In the genomic region with DNA sequence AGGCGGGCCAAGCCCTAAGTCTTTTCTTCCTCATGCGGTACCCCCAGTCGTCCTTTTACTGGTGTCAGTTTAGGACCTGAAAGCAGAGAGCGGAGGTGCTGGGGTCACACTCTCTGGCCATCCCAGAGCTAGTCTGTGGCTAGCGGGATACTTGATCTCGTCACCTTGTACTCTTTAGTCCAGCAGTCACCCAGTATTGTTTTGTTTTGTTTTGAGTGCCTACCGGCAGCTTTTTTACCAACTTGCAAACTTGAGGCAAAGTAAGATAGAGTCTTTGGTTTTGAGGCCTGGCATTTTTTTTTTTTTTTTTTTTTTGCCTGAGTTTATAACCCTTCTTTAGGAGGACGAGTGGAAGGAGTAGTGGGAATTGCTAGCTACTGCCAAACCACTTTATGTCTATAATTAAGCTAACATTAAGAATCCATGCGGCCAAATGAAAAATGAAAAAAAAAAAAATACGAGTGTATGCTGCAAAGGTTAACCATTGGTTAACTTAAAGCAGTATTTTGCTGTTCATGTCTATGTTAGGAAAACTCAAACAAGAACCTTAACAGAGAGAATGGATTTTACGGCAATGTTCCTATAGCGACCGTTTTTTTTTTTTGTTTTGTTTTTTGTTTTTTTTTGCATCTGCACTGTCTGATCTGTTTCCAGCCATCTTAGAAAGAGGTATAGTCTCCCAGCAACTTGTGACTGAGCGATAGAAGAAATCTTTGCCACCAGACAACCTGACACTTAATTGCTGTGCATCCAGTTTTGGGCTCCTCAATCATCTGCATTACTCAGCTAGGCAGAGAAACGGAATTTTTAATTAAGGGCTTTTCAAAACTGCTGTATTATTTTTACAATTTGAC, we compare ENCODE assay signal across 8 cellular contexts. TPM values are rescaled to one million over a fixed set of nuclear protein-coding genes. Genes with fewer than 3 reads are reported as not detected.
A peak's percentile ranks its signal among the peaks of the same experiment; 100 is the strongest.
DNase-seq lines count a peak whose midpoint lies in the region; ATAC-seq lines count a peak whose summit lies in the region.

No MANE protein-coding gene starts in this region.

- H2AFZ ChIP-seq in neuron (ENCODE audit: low read depth, low read length), result peak overlapping the region; percentile 11

- peak; percentile 5 for ATAC-seq in HG02885 (IDR thresholded peaks at IDR 0.05; ENCODE audit: poor library complexity, unreplicated experiment)
- peak; percentile 0 for ATAC-seq in esophagus mucosa
- no peak for ATAC-seq in GM21717 (IDR thresholded peaks at IDR 0.05; ENCODE audit: unreplicated experiment)

- H3K4me1 ChIP-seq in SJSA1 (replicated peaks), result peaks cover 34% of the 10 kb centered on the region
- peaks cover 26% of the 10 kb centered on the region for H3K4me1 ChIP-seq in neuron (ENCODE audit: insufficient read depth, low read length)

- H3K9me3 ChIP-seq in SJSA1 (replicated peaks) (no peaks in the 10 kb centered on the region), neuron (ENCODE audit: low read length) (no peaks in the 10 kb centered on the region)

- H3K4me3 ChIP-seq in SJSA1 (peak overlapping the region; percentile 81), neuron (ENCODE audit: low read length) (peak overlapping the region; percentile 97)

- DNase-seq in NCI-H748 (lab: John Stamatoyannopoulos, UW; ENCODE audit: unreplicated experiment) (peak; percentile 27), NCI-H748 treated with DMSO at 0.1 percent for 48 hours (lab: John Stamatoyannopoulos, UW) (no peak), SJSA1 (ENCODE audit: low read depth in 1 of 2, low spot score in 2 of 2) (peak in 1 of 2 experiments; percentile 19), COR-L47 (lab: John Stamatoyannopoulos, UW) (no peak)

- peak overlapping the region; percentile 87 for H3K27ac ChIP-seq in SJSA1

- H3K36me3 ChIP-seq in SJSA1, result peaks cover 25% of the 10 kb centered on the region
- no peaks in the 10 kb centered on the region for H3K36me3 ChIP-seq in neuron (ENCODE audit: insufficient read depth, low read length)

- no peaks in the 10 kb centered on the region for H3K27me3 ChIP-seq in SJSA1 (replicated peaks)
- H3K27me3 ChIP-seq in neuron (ENCODE audit: insufficient read depth, low read length), result no peaks in the 10 kb centered on the region

RNA-seq across cellular contexts. Expression of gene FAM217A, which starts 56.8 kb away (rescaled TPM):
- total RNA-seq in SJSA1 (2014; rRNA removed; shearing (Covaris generic)), result not detected in 2 replicates
- total RNA-seq in esophagus mucosa, result not detected
